18 cellular contexts compared by ENCODE assay signal in genomic region chr7:110595694-110596093, GRCh38.
DNase-seq lines count a peak whose midpoint lies in the region; ATAC-seq, FAIRE-seq and TF ChIP-seq lines count a peak whose summit lies in the region.
"Had no signal": no experiment of that assay in that cellular context is flagged by ENCODE, and none has a peak within 500 bp of the region (broad histone marks: within the 10 kb centered on the region; RNA-seq: fewer than 3 reads in every experiment).

No MANE protein-coding gene starts in this region.

- no peak overlapping the region for H3K4me2 ChIP-seq in DND-41 (ENCODE audit: insufficient read depth, low read length)

- H3K4me3 Mint-ChIP-seq in chondrocyte (ENCODE audit: unreplicated experiment) = no peak overlapping the region

- H3K4me3 ChIP-seq in DND-41 (ENCODE audit: low read depth in 1 of 2, low read length in 2 of 2) = no peak overlapping the region
- H3K4me3 ChIP-seq in pancreas = no peak overlapping the region
- H3K4me3 ChIP-seq: heart left ventricle, mucosa of descending colon had no signal

- H3K27ac Mint-ChIP-seq in chondrocyte (ENCODE audit: unreplicated experiment) = no peak overlapping the region

- no peaks in the 10 kb centered on the region for H3K36me3 Mint-ChIP-seq in chondrocyte (ENCODE audit: low read depth)

- no peaks in the 10 kb centered on the region for H4K20me1 ChIP-seq in DND-41 (ENCODE audit: insufficient read depth, low read length)

- no peaks in the 10 kb centered on the region for H3K27me3 ChIP-seq in DND-41 (ENCODE audit: insufficient read depth, low read length, poor library complexity)
- no peaks in the 10 kb centered on the region for H3K27me3 ChIP-seq in pancreas
- H3K27me3 ChIP-seq: heart left ventricle had no signal

- H3K9me3 Mint-ChIP-seq in chondrocyte (ENCODE audit: low read depth) = no peaks in the 10 kb centered on the region

- H3K4me1 Mint-ChIP-seq in chondrocyte (ENCODE audit: low read depth) = peaks cover 9% of the 10 kb centered on the region

- H3K36me3 ChIP-seq in DND-41 (ENCODE audit: insufficient read depth, low read length) (no peaks in the 10 kb centered on the region), pancreas (no peaks in the 10 kb centered on the region)
- H3K36me3 ChIP-seq: heart left ventricle had no signal

- H2AFZ ChIP-seq in DND-41 (ENCODE audit: low read depth, low read length) = no peak overlapping the region
- H2AFZ ChIP-seq: parathyroid adenoma had no signal

- no peak for FAIRE-seq in pancreas (lab: Jason Lieb, UNC)

- H3K27ac ChIP-seq in 22Rv1 = no peak overlapping the region
- no peak overlapping the region for H3K27ac ChIP-seq in DND-41 (ENCODE audit: low read length)
- H3K27ac ChIP-seq in pancreas = no peak overlapping the region
- H3K27ac ChIP-seq: heart left ventricle, parathyroid adenoma had no signal

- H3K27me3 Mint-ChIP-seq in chondrocyte (ENCODE audit: low read depth) = no peaks in the 10 kb centered on the region

- TF ChIP-seq CTCF in 22Rv1 (IDR thresholded peaks at IDR 0.05) = 0 out of 2 replicates have a peak, but pooled peaks have one; percentile 5
- TF ChIP-seq CTCF in DND-41 (IDR thresholded peaks at IDR 0.05; ENCODE audit: borderline replicate concordance, extremely low read depth, low read length, poor library complexity, severe bottlenecking) = peak; percentile 23
- peak; percentile 22 for TF ChIP-seq CTCF in chondrocyte (IDR thresholded peaks at IDR 0.05)
- TF ChIP-seq CTCF in pancreas (IDR thresholded peaks at IDR 0.05) = no peak

- ATAC-seq in DND-41 (ENCODE audit: insufficient read depth, low read depth) (no peak), pancreas (no peak), GM21717 (IDR thresholded peaks at IDR 0.05; ENCODE audit: unreplicated experiment) (no peak)
- ATAC-seq: mucosa of descending colon had no signal

- no peaks in the 10 kb centered on the region for H3K79me2 ChIP-seq in DND-41 (ENCODE audit: insufficient read depth, low read length)
- H3K79me2 ChIP-seq: parathyroid adenoma had no signal

- H3K9me3 ChIP-seq in DND-41 (ENCODE audit: insufficient read depth, low read length, severe bottlenecking) (no peaks in the 10 kb centered on the region), pancreas (no peaks in the 10 kb centered on the region)
- H3K9me3 ChIP-seq: heart left ventricle, mucosa of descending colon had no signal

- intact Hi-C loops in pancreas (cut with DNase I) = no loop called here

- DNase-seq in DND-41 (no peak), NCI-H69 (lab: John Stamatoyannopoulos, UW) (peak; percentile 79), chondrocyte (ENCODE audit: low spot score) (no peak), NOMO-1 treated with DMSO at 0.1 percent for 48 hours (lab: John Stamatoyannopoulos, UW; ENCODE audit: unreplicated experiment) (no peak), pancreas (no peak), H4 (ENCODE audit: low spot score) (no peak)
- DNase-seq: activated effector memory CD4-positive, alpha-beta T cell treated with anti-CD3 and anti-CD28 coated beads, Interleukin-2, amount 50 U/mL, for 16 hours; AML-193; DMS79 treated with DMSO at 0.1 percent for 48 hours; heart left ventricle; KBM-7; mucosa of descending colon; NCI-H1417 treated with DMSO at 0.1 percent for 48 hours; NK-92 treated with Interleukin-12 subunit alpha and Interleukin-12 subunit beta, amount 100 ng/mL, for 24 hours; SHP77 treated with DMSO at 0.1 percent for 48 hours had no signal

- no peaks in the 10 kb centered on the region for H3K4me1 ChIP-seq in DND-41 (ENCODE audit: insufficient read depth, low read length)
- H3K4me1 ChIP-seq in pancreas = no peaks in the 10 kb centered on the region
- H3K4me1 ChIP-seq: heart left ventricle, parathyroid adenoma had no signal

- H3K9ac ChIP-seq in DND-41 (ENCODE audit: low read depth, low read length) = no peak overlapping the region
- H3K9ac ChIP-seq: parathyroid adenoma had no signal

Comparison
In these comparisons a context has a peak if more than half of its experiments do, and no peak if none do; other contexts are left out.
1. CTCF ChIP-seq: peak in 22Rv1 (single experiment), DND-41 (single experiment) and chondrocyte (single experiment); none in pancreas (0 of 4).